In genomic region chr10:4501306-4501705, GRCh38 we compare ENCODE assay signal across 17 cellular contexts.
"Had no signal": no experiment of that assay in that cellular context is flagged by ENCODE, and none has a peak within 500 bp of the region (broad histone marks: within the 10 kb centered on the region; RNA-seq: fewer than 3 reads in every experiment).

No MANE protein-coding gene starts in this region.

- DNase-seq: activated CD4-positive, alpha-beta T cell treated with anti-CD3 and anti-CD28 coated beads for 36 hours; activated CD8-positive, alpha-beta T cell treated with anti-CD3 and anti-CD28 coated beads, Interleukin-2, amount 10 ng/mL, durations not matched to agents 7 days and 5 days; activated naive CD4-positive, alpha-beta T cell treated with anti-CD3 and anti-CD28 coated beads for 36 hours; central memory CD4-positive, alpha-beta T cell; gastrocnemius medialis; left colon; mammary epithelial cell; natural killer cell; occipital lobe; sigmoid colon; stimulated activated CD4-positive, alpha-beta T cell treated with anti-CD3 and anti-CD28 coated beads, Interleukin-4, amount 100 ng/mL, for 24 hours; T-cell; T1000; testis; upper lobe of right lung had no signal

- ATAC-seq: activated CD4-positive, alpha-beta T cell treated with anti-CD3 and anti-CD28 coated beads for 36 hours; activated CD8-positive, alpha-beta T cell treated with anti-CD3 and anti-CD28 coated beads, Interleukin-2, amount 10 ng/mL, durations not matched to agents 7 days and 5 days; activated T-helper 17 cell treated with anti-CD3 and anti-CD28 coated beads, Interleukin-2, amount 50 U/mL, for 72 hours; gastrocnemius medialis; left colon; natural killer cell; T-cell; upper lobe of right lung had no signal

- H3K9me3 ChIP-seq: gastrocnemius medialis, prostate gland, sigmoid colon, testis, upper lobe of right lung had no signal

- H3K27ac ChIP-seq: gastrocnemius medialis, prostate gland, testis, upper lobe of right lung had no signal

- H3K27me3 ChIP-seq: gastrocnemius medialis, sigmoid colon, testis, upper lobe of right lung had no signal

- H3K4me3 ChIP-seq: gastrocnemius medialis, prostate gland, sigmoid colon, testis, upper lobe of right lung had no signal

- H3K36me3 ChIP-seq: gastrocnemius medialis, prostate gland, sigmoid colon, upper lobe of right lung had no signal
